ENCODE assay signal across 19 cellular contexts in genomic region chr7:89200758-89201157, GRCh38.
DNase-seq lines count a peak whose midpoint lies in the region; TF ChIP-seq lines count a peak whose summit lies in the region.
"Had no signal": no experiment of that assay in that cellular context is flagged by ENCODE, and none has a peak within 500 bp of the region (broad histone marks: within the 10 kb centered on the region; RNA-seq: fewer than 3 reads in every experiment).

No MANE protein-coding gene starts in this region.

- H3K9me3 ChIP-seq in Caco-2, result no peaks in the 10 kb centered on the region
- no peaks in the 10 kb centered on the region for H3K9me3 ChIP-seq in neural progenitor cell (ENCODE audit: low read depth)
- no peaks in the 10 kb centered on the region for H3K9me3 ChIP-seq in uterus
- H3K9me3 ChIP-seq: SJCRH30 had no signal

- H3K9me3 Mint-ChIP-seq in Caco-2 (ENCODE audit: unreplicated experiment) (no peaks in the 10 kb centered on the region), neural progenitor cell (peaks cover 2% of the 10 kb centered on the region), MCF 10A (ENCODE audit: unreplicated experiment) (no peaks in the 10 kb centered on the region)

- H3K27me3 Mint-ChIP-seq in Caco-2 (ENCODE audit: insufficient read depth, unreplicated experiment) (no peaks in the 10 kb centered on the region), neural progenitor cell (ENCODE audit: insufficient read depth, low read depth) (no peaks in the 10 kb centered on the region), MCF 10A (ENCODE audit: insufficient read depth, unreplicated experiment) (no peaks in the 10 kb centered on the region)

- no peaks in the 10 kb centered on the region for H3K36me3 ChIP-seq in Caco-2 (ENCODE audit: control insufficient read depth, insufficient read depth, low read length)
- no peaks in the 10 kb centered on the region for H3K36me3 ChIP-seq in neural progenitor cell
- no peaks in the 10 kb centered on the region for H3K36me3 ChIP-seq in uterus
- H3K36me3 ChIP-seq: SJCRH30 had no signal

- no peak overlapping the region for H3K9ac ChIP-seq in neural progenitor cell

- TF ChIP-seq POLR2A in uterus (IDR thresholded peaks at IDR 0.05), result no peak

- POLR2A ChIA-PET in Caco-2 (lab: Charles Lee), result no interaction called here
- POLR2A ChIA-PET in MCF 10A (lab: Yijun Ruan, JAX), result no interaction called here

- H3K79me2 ChIP-seq in neural progenitor cell (ENCODE audit: low read depth), result no peaks in the 10 kb centered on the region

- H3K4me3 ChIP-seq in Caco-2 (ENCODE audit: low read depth, low read length) (no peak overlapping the region), neural progenitor cell (no peak overlapping the region), uterus (no peak overlapping the region)
- H3K4me3 ChIP-seq: SJCRH30 had no signal

- H3K27ac ChIP-seq in neural progenitor cell (no peak overlapping the region), uterus (no peak overlapping the region)
- H3K27ac ChIP-seq: HL-60, SJCRH30 had no signal

- no peaks in the 10 kb centered on the region for H3F3A ChIP-seq in neural progenitor cell (ENCODE audit: low read depth)

- BruUV-seq in Caco-2 (replicated peaks; lab: Mats Ljungman, UMichigan), result no TSS peak
- BruUV-seq in MCF 10A (replicated peaks; lab: Mats Ljungman, UMichigan), result no TSS peak

- CTCF ChIA-PET in Caco-2 (lab: Charles Lee), result no interaction called here
- CTCF ChIA-PET in MCF 10A (lab: Yijun Ruan, JAX), result interaction anchor here (0.6 kb wide), 1 partner anchor 410 kb away, joined by 3 read pairs; no protein-coding TSS in a partner anchor

- no peak overlapping the region for H3K4me2 ChIP-seq in neural progenitor cell

- H3K27ac Mint-ChIP-seq in Caco-2 (ENCODE audit: unreplicated experiment) (peak overlapping the region; percentile 6), neural progenitor cell (peak overlapping the region; percentile 88), MCF 10A (ENCODE audit: low read depth, unreplicated experiment) (no peak overlapping the region)

- H3K36me3 Mint-ChIP-seq in Caco-2 (ENCODE audit: insufficient read depth, unreplicated experiment), result no peaks in the 10 kb centered on the region
- no peaks in the 10 kb centered on the region for H3K36me3 Mint-ChIP-seq in neural progenitor cell
- no peaks in the 10 kb centered on the region for H3K36me3 Mint-ChIP-seq in MCF 10A (ENCODE audit: insufficient read depth, unreplicated experiment)

- H3K4me1 ChIP-seq in Caco-2 (no peaks in the 10 kb centered on the region), neural progenitor cell (no peaks in the 10 kb centered on the region), uterus (no peaks in the 10 kb centered on the region)
- H3K4me1 ChIP-seq: SJCRH30 had no signal

- DNase-seq in Caco-2 (no peak), MV-4-11 (lab: John Stamatoyannopoulos, UW) (peak; percentile 8), astrocyte of the hippocampus (ENCODE audit: low read depth, low spot score) (peak; percentile 7), neural progenitor cell (ENCODE audit: low spot score) (no peak), uterus (no peak), mucosa of gallbladder (ENCODE audit: low spot score) (no peak), MCF 10A (ENCODE audit: unreplicated experiment) (no peak)
- DNase-seq: DMS153, DND-41, Karpas-422, NCI-H1048, NCI-H1417, NCI-H1694, NCI-H2029 treated with DMSO at 0.1 percent for 48 hours, NCI-H226, NCI-H510A, NCI-H69, SJCRH30 had no signal

- intact Hi-C loops in Caco-2 (cut with micrococcal nuclease; ENCODE audit: unreplicated experiment) (no loop called here), uterus (cut with DNase I; ENCODE audit: low total_unique reads) (no loop called here), MCF 10A (cut with micrococcal nuclease) (no loop called here)

- TF ChIP-seq CTCF in Caco-2 (IDR thresholded peaks at IDR 0.05; ENCODE audit: insufficient read depth in 1 of 2, low read depth in 1 of 2, low read length in 1 of 2, severe bottlenecking in 1 of 2, unreplicated experiment in 1 of 2) (no peak), neural progenitor cell (IDR thresholded peaks at IDR 0.05) (no peak), uterus (IDR thresholded peaks at IDR 0.05) (no peak), MCF 10A (IDR thresholded peaks at IDR 0.05; ENCODE audit: unreplicated experiment) (no peak)

- no peak overlapping the region for H2AFZ ChIP-seq in neural progenitor cell (replicated peaks)

- H4K20me1 ChIP-seq in neural progenitor cell (ENCODE audit: low read depth), result no peaks in the 10 kb centered on the region

- H3K4me3 Mint-ChIP-seq in Caco-2 (ENCODE audit: unreplicated experiment), result no peak overlapping the region
- no peak overlapping the region for H3K4me3 Mint-ChIP-seq in neural progenitor cell
- H3K4me3 Mint-ChIP-seq in MCF 10A (ENCODE audit: unreplicated experiment), result no peak overlapping the region

- H3K4me1 Mint-ChIP-seq in Caco-2 (ENCODE audit: low read depth, unreplicated experiment), result no peaks in the 10 kb centered on the region
- peaks cover 30% of the 10 kb centered on the region for H3K4me1 Mint-ChIP-seq in neural progenitor cell
- no peaks in the 10 kb centered on the region for H3K4me1 Mint-ChIP-seq in MCF 10A (ENCODE audit: insufficient read depth, unreplicated experiment)

- H3K27me3 ChIP-seq in Caco-2 (replicated peaks; ENCODE audit: control insufficient read depth, insufficient read depth, low read length), result no peaks in the 10 kb centered on the region
- H3K27me3 ChIP-seq in neural progenitor cell, result no peaks in the 10 kb centered on the region
- no peaks in the 10 kb centered on the region for H3K27me3 ChIP-seq in uterus
- H3K27me3 ChIP-seq: SJCRH30 had no signal

Comparison
In these comparisons a context has a peak if more than half of its experiments do, and no peak if none do; other contexts are left out.
1. DNase-seq: peak in MV-4-11 (single experiment) and astrocyte of the hippocampus (single experiment); none in Caco-2 (0 of 2), neural progenitor cell (single experiment), uterus (0 of 2), mucosa of gallbladder (single experiment) and MCF 10A (single experiment).